Comparison of ENCODE assay signal across 8 cellular contexts in genomic region chr11:6402561-6402981, GRCh38. TPM values are rescaled to one million over a fixed set of nuclear protein-coding genes. Genes with fewer than 3 reads are reported as not detected.
DNase-seq lines count a peak whose midpoint lies in the region; ATAC-seq, FAIRE-seq and TF ChIP-seq lines count a peak whose summit lies in the region.

No MANE protein-coding gene starts in this region.

- H3K36me3 Mint-ChIP-seq in Caco-2 (ENCODE audit: insufficient read depth, unreplicated experiment): peaks cover 12% of the 10 kb centered on the region

- POLR2A ChIA-PET in Caco-2 (lab: Charles Lee): no interaction called here

- intact Hi-C loops in dorsolateral prefrontal cortex (cut with DNase I) (no loop called here), pancreas (cut with DNase I) (no loop called here), Caco-2 (cut with micrococcal nuclease; ENCODE audit: unreplicated experiment) (no loop called here), aorta (cut with DNase I) (no loop called here)

- H3K27me3 ChIP-seq in dorsolateral prefrontal cortex (no peaks in the 10 kb centered on the region), pancreas (no peaks in the 10 kb centered on the region), Caco-2 (replicated peaks; ENCODE audit: control insufficient read depth, insufficient read depth, low read length) (no peaks in the 10 kb centered on the region), aorta (ENCODE audit: control insufficient read depth in 1 of 2, insufficient read depth in 2 of 2, low read length in 1 of 2) (no peaks in the 10 kb centered on the region)

- peak; percentile 94 for ATAC-seq in HG03108 (IDR thresholded peaks at IDR 0.05; ENCODE audit: unreplicated experiment)
- no peak for ATAC-seq in pancreas
- ATAC-seq in aorta (ENCODE audit: low FRiP score): no peak

- H3K27ac Mint-ChIP-seq in Caco-2 (ENCODE audit: unreplicated experiment): no peak overlapping the region

- no peak for TF ChIP-seq CTCF in dorsolateral prefrontal cortex (IDR thresholded peaks at IDR 0.05 in 54 of 56, conservative IDR thresholded peaks at IDR 0.05 in 2 of 56; ENCODE audit: low read depth in 1 of 56, partially characterized antibody in 56 of 56)
- TF ChIP-seq CTCF in pancreas (IDR thresholded peaks at IDR 0.05): no peak
- no peak for TF ChIP-seq CTCF in Caco-2 (IDR thresholded peaks at IDR 0.05; ENCODE audit: insufficient read depth in 1 of 2, low read depth in 1 of 2, low read length in 1 of 2, severe bottlenecking in 1 of 2, unreplicated experiment in 1 of 2)

- CTCF ChIA-PET in Caco-2 (lab: Charles Lee): no interaction called here

- H3K36me3 ChIP-seq in pancreas: no peaks in the 10 kb centered on the region
- peaks cover 1% of the 10 kb centered on the region; the same call in 1 of the 2 replicates for H3K36me3 ChIP-seq in Caco-2 (ENCODE audit: control insufficient read depth, insufficient read depth, low read length)
- peaks cover 0 to 4% of the 10 kb centered on the region in 2 donors for H3K36me3 ChIP-seq in aorta (ENCODE audit: control insufficient read depth in 1 of 2, insufficient read depth in 2 of 2, low read length in 1 of 2)

- H3K4me3 Mint-ChIP-seq in Caco-2 (ENCODE audit: unreplicated experiment): no peak overlapping the region

- TF ChIP-seq POLR2A in GM19099 (IDR thresholded peaks at IDR 0.05; ENCODE audit: extremely low read depth, insufficient read length, low read depth): peak; percentile 21

- 86 to 88% methylated on average over 7 of the region's 7 CpGs for WGBS in pancreas, 2 donors
- WGBS in aorta, 2 donors: 86 to 94% methylated on average over 7 of the region's 7 CpGs

- H3K4me3 ChIP-seq in dorsolateral prefrontal cortex: peak overlapping the region in 5 of 59 donors; percentile 0 to 10 (median 6)
- H3K4me3 ChIP-seq in pancreas: no peak overlapping the region
- no peak overlapping the region for H3K4me3 ChIP-seq in Caco-2 (ENCODE audit: low read depth, low read length)
- H3K4me3 ChIP-seq in aorta (ENCODE audit: low read length in 2 of 2): no peak overlapping the region

- peaks cover 63% of the 10 kb centered on the region for H3K4me1 Mint-ChIP-seq in Caco-2 (ENCODE audit: low read depth, unreplicated experiment)

- no peaks in the 10 kb centered on the region for H3K4me1 ChIP-seq in pancreas
- H3K4me1 ChIP-seq in Caco-2: peaks cover 61% of the 10 kb centered on the region
- H3K4me1 ChIP-seq in aorta (ENCODE audit: control insufficient read depth in 1 of 2, insufficient read depth in 2 of 2, low read length in 2 of 2): no peaks in the 10 kb centered on the region

- H3K27me3 Mint-ChIP-seq in Caco-2 (ENCODE audit: insufficient read depth, unreplicated experiment): no peaks in the 10 kb centered on the region

- BruUV-seq in Caco-2 (replicated peaks; lab: Mats Ljungman, UMichigan): no TSS peak

- H3K27ac ChIP-seq in dorsolateral prefrontal cortex (peak overlapping the region in 55 of 59 donors; percentile 12 to 100 (median 85)), pancreas (no peak overlapping the region), aorta (ENCODE audit: low read depth in 1 of 2, low read length in 2 of 2) (no peak overlapping the region)

- no peak for FAIRE-seq in pancreas (lab: Jason Lieb, UNC)

- H3K9me3 ChIP-seq in pancreas: no peaks in the 10 kb centered on the region
- no peaks in the 10 kb centered on the region for H3K9me3 ChIP-seq in Caco-2
- no peaks in the 10 kb centered on the region for H3K9me3 ChIP-seq in aorta (ENCODE audit: control insufficient read depth, low read length)

- DNase-seq in UCSD-AML1 (lab: John Stamatoyannopoulos, UW; ENCODE audit: unreplicated experiment): peak; percentile 44
- no peak for DNase-seq in dorsolateral prefrontal cortex
- DNase-seq in pancreas: no peak
- no peak for DNase-seq in Caco-2
- no peak for DNase-seq in ACHN
- DNase-seq in aorta: no peak

- no peaks in the 10 kb centered on the region for H3K9me3 Mint-ChIP-seq in Caco-2 (ENCODE audit: unreplicated experiment)

- in situ Hi-C loops in ACHN (cut with HindIII; ENCODE audit: low pct_ligation_motif_present, low pct_unique_long_range_greater_than_20kb, low sequenced_read_pairs): no loop called here

RNA-seq across cellular contexts. Expression of gene SMPD1, which starts 12.3 kb away (rescaled TPM):
- total RNA-seq in dorsolateral prefrontal cortex (10 to 100 TPM; 37.6 to 97.6 (median 53.8) TPM), pancreas (10 to 100 TPM; 19.4 to 32.3 (median 28.4) TPM), Caco-2 (2022) (38.6 and 41.9 TPM in 2 replicates), aorta (10 to 100 TPM; 29.2 to 40.4 TPM)
- polyA plus RNA-seq in pancreas (10 to 100 TPM; 30.6 to 62.0 TPM), aorta (10 to 100 TPM; 10.0 to 45.5 TPM)

RNA-seq across cellular contexts. Expression of gene APBB1, which starts 16.3 kb away (rescaled TPM):
- total RNA-seq in dorsolateral prefrontal cortex (100 to 1,000 TPM; 235 to 475 (median 368) TPM), pancreas (10 to 100 TPM; 11.4 to 23.0 (median 13.9) TPM), Caco-2 (2022) (37.8 and 39.0 TPM in 2 replicates), aorta (10 to 100 TPM; 50.8 to 62.2 TPM)
- polyA plus RNA-seq in pancreas (10 to 100 TPM; 22.7 to 69.3 TPM), aorta (100 to 1,000 TPM in 1 of 2 donors, 10 to 100 TPM in 1; 25.8 to 121 TPM)

RNA-seq across cellular contexts. Expression of gene HPX, which starts 38.2 kb away (rescaled TPM):
- total RNA-seq in dorsolateral prefrontal cortex (10 to 100 TPM in 1 of 120 experiments, 1 to 10 TPM in 102, under 1 TPM in 13, not detected in 4; 0.59 to 18.6 (median 2.3) TPM), pancreas (1 to 10 TPM in 5 of 6 donors, under 1 TPM in 1; 0.91 to 4.1 (median 1.8) TPM), Caco-2 (2022) (10.7 and 10.9 TPM in 2 replicates), aorta (1 to 10 TPM; 3.0 to 6.0 TPM)
- polyA plus RNA-seq in pancreas (1 to 10 TPM; 4.2 to 5.2 TPM), aorta (1 to 10 TPM in 1 of 2 donors, under 1 TPM in 1; 0.50 to 1.1 TPM)

Comparison
In these comparisons a context has a peak if more than half of its experiments do, and no peak if none do; other contexts are left out.
1. H3K27ac ChIP-seq: peak in dorsolateral prefrontal cortex (55 of 59); none in pancreas (0 of 4) and aorta (0 of 2).